ENCODE assay signal across 9 cellular contexts in genomic region chr11:20097319-20098221, GRCh38.
A peak's percentile ranks its signal among the peaks of the same experiment; 100 is the strongest.
DNase-seq lines count a peak whose midpoint lies in the region; ATAC-seq and TF ChIP-seq lines count a peak whose summit lies in the region.
"Had no signal": no experiment of that assay in that cellular context is flagged by ENCODE, and none has a peak within 500 bp of the region (broad histone marks: within the 10 kb centered on the region; RNA-seq: fewer than 3 reads in every experiment).

No MANE protein-coding gene starts in this region.

- H3K36me3 Mint-ChIP-seq in osteocyte (ENCODE audit: unreplicated experiment), result peaks cover 28% of the 10 kb centered on the region

- H3K9me3 ChIP-seq in BLaER1 treated with 17β-estradiol and CSF1 and Interleukin-3, amounts not matched to agents 10 nM and 100 nM (replicated peaks in 1 of 11), result peaks cover 0 to under 1% (median 0%) of the 10 kb centered on the region in 11 experiments; a peak in 1 of 22 replicates
- H3K9me3 ChIP-seq: tibial nerve had no signal

- no peaks in the 10 kb centered on the region for H3K36me3 ChIP-seq in BLaER1 treated with 17β-estradiol and CSF1 and Interleukin-3, amounts not matched to agents 10 nM and 100 nM

- no peak overlapping the region for H3K27ac ChIP-seq in BLaER1 treated with 17β-estradiol and CSF1 and Interleukin-3, amounts not matched to agents 10 nM and 100 nM

- peak overlapping the region; percentile 31 for H3K4me3 Mint-ChIP-seq in osteocyte (ENCODE audit: unreplicated experiment)

- no peak for TF ChIP-seq CTCF in osteocyte (IDR thresholded peaks at IDR 0.05)

- H3K9ac ChIP-seq in BLaER1 treated with 17β-estradiol and CSF1 and Interleukin-3, amounts not matched to agents 10 nM and 100 nM, result no peak overlapping the region

- H3K27me3 Mint-ChIP-seq in osteocyte (ENCODE audit: unreplicated experiment), result no peaks in the 10 kb centered on the region

- peak overlapping the region; percentile 95 for H3K27ac Mint-ChIP-seq in osteocyte (ENCODE audit: unreplicated experiment)

- H3K27me3 ChIP-seq in BLaER1 treated with 17β-estradiol and CSF1 and Interleukin-3, amounts not matched to agents 10 nM and 100 nM, result no peaks in the 10 kb centered on the region
- H3K27me3 ChIP-seq: tibial nerve had no signal

- peak overlapping the region in 8 of 11 experiments; percentile 3 to 89 (median 82); a peak in 9 of 22 replicates for H3K4me2 ChIP-seq in BLaER1 treated with 17β-estradiol and CSF1 and Interleukin-3, amounts not matched to agents 10 nM and 100 nM

- no peak for ATAC-seq in HG03378 (IDR thresholded peaks at IDR 0.05; ENCODE audit: unreplicated experiment)
- no peak for ATAC-seq in GM21381 (IDR thresholded peaks at IDR 0.05; ENCODE audit: unreplicated experiment)

- DNase-seq in NCI-H2196 (lab: John Stamatoyannopoulos, UW; ENCODE audit: unreplicated experiment), result peak; percentile 38
- peak; percentile 73 for DNase-seq in dedifferentiated amniotic fluid mesenchymal stem cell (ENCODE audit: extremely low spot score)
- no peak for DNase-seq in osteocyte (ENCODE audit: extremely low spot score, unreplicated experiment)
- no peak for DNase-seq in HK-2 (ENCODE audit: unreplicated experiment)
- no peak for DNase-seq in activated naive CD4-positive, alpha-beta T cell treated with Interleukin-2 at 50 U/mL for 16 hours

- H3K9me3 Mint-ChIP-seq in osteocyte (ENCODE audit: unreplicated experiment), result no peaks in the 10 kb centered on the region

- H3K4me3 ChIP-seq in BLaER1 treated with 17β-estradiol and CSF1 and Interleukin-3, amounts not matched to agents 10 nM and 100 nM, result no peak overlapping the region
- H3K4me3 ChIP-seq: tibial nerve had no signal

- peaks cover 56% of the 10 kb centered on the region for H3K4me1 Mint-ChIP-seq in osteocyte (ENCODE audit: unreplicated experiment)

- H4K20me1 ChIP-seq in BLaER1 treated with 17β-estradiol and CSF1 and Interleukin-3, amounts not matched to agents 10 nM and 100 nM, result no peaks in the 10 kb centered on the region

- H3K4me1 ChIP-seq in BLaER1 treated with 17β-estradiol and CSF1 and Interleukin-3, amounts not matched to agents 10 nM and 100 nM, result peaks cover 19 to 46% (median 40%) of the 10 kb centered on the region in 10 experiments
- H3K4me1 ChIP-seq: tibial nerve had no signal

Comparison
In these comparisons a context has a peak if more than half of its experiments do, and no peak if none do; other contexts are left out.
1. DNase-seq: peak in NCI-H2196 (single experiment) and dedifferentiated amniotic fluid mesenchymal stem cell (single experiment); none in osteocyte (single experiment), HK-2 (single experiment) and activated naive CD4-positive, alpha-beta T cell treated with Interleukin-2 at 50 U/mL for 16 hours (single experiment).